11 cellular contexts compared by ENCODE assay signal in the genomic region with DNA sequence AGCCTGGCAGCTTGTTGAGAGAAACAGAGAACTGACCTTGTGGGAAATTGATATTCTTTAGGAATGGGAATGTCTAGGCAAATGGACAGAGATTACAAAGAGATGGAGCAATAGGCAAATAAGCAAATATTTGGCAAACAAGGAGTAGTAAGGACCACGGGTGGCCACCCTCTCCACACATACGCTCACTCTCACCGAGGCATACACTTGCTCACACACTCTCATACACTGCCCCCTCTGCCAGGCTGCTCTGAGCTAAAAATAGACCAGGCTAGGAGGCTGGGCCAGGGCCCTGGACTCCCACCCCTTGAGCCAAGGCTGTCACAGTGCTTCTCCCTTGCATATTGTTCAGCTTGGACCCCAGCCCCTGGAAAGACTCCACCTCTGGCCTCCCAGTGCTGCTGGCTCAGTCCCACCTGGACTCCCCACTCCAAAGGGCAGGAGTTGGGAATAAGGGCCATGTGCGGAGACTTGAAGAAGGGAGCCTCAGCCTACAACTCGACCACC. TPM values are rescaled to one million over a fixed set of nuclear protein-coding genes. Genes with fewer than 3 reads are reported as not detected.
DNase-seq lines count a peak whose midpoint lies in the region; ATAC-seq, FAIRE-seq and TF ChIP-seq lines count a peak whose summit lies in the region.
"Had no signal": no experiment of that assay in that cellular context is flagged by ENCODE, and none has a peak within 500 bp of the region (broad histone marks: within the 10 kb centered on the region; RNA-seq: fewer than 3 reads in every experiment).

No MANE protein-coding gene starts in this region.

- POLR2A ChIA-PET in A673 (lab: Charles Lee; ENCODE audit: low non-redundant PET) = no interaction called here
- POLR2A ChIA-PET in activated CD8-positive, alpha-beta T cell treated with anti-CD3 and anti-CD28 coated beads for 36 hours (lab: Charles Lee) = interaction anchor here (0.8 to 0.9 kb wide), 2 partner anchors 15 to 20 kb away, joined by 3 to 4 read pairs; no protein-coding TSS in a partner anchor

- H3K4me3 ChIP-seq in A673 (ENCODE audit: low read depth, low read length, poor library complexity, severe bottlenecking) (peak overlapping the region; percentile 87), SK-N-MC (peak overlapping the region; percentile 93), heart right ventricle (peak overlapping the region; percentile 34 to 64 (median 60)), neural cell (ENCODE audit: low read length) (peak overlapping the region; percentile 94)

- no peaks in the 10 kb centered on the region for H3K9me3 ChIP-seq in A673 (ENCODE audit: low read depth, low read length, poor library complexity, severe bottlenecking)
- H3K9me3 ChIP-seq in SK-N-MC (ENCODE audit: low read depth, low read length) = no peaks in the 10 kb centered on the region
- H3K9me3 ChIP-seq in heart right ventricle = no peaks in the 10 kb centered on the region
- H3K9me3 ChIP-seq in neural cell (ENCODE audit: low read length) = no peaks in the 10 kb centered on the region

- H3K4me2 ChIP-seq in neural cell (ENCODE audit: low read length) = peak overlapping the region; percentile 88

- no peaks in the 10 kb centered on the region for H3K27me3 ChIP-seq in A673 (replicated peaks; ENCODE audit: insufficient read depth, low read depth, low read length, poor library complexity)
- H3K27me3 ChIP-seq in heart right ventricle = peaks cover 0 to 75% (median 25%) of the 10 kb centered on the region in 7 donors
- no peaks in the 10 kb centered on the region for H3K27me3 ChIP-seq in neural cell (ENCODE audit: insufficient read depth, low read depth, low read length)

- H3K36me3 Mint-ChIP-seq in activated CD8-positive, alpha-beta T cell treated with anti-CD3 and anti-CD28 coated beads for 36 hours (ENCODE audit: low read depth) = no peaks in the 10 kb centered on the region

- DNase-seq in A673 (ENCODE audit: low spot score) (peak; percentile 50), SK-N-MC (ENCODE audit: low read depth, low spot score) (no peak), heart right ventricle (peak; percentile 46 to 51), GM19239 (ENCODE audit: insufficient read length, low spot score) (no peak)
- DNase-seq in activated CD8-positive, alpha-beta T cell treated with anti-CD3 and anti-CD28 coated beads for 36 hours = no peak
- DNase-seq: T-helper 9 cell had no signal

- H3K27me3 Mint-ChIP-seq in activated CD8-positive, alpha-beta T cell treated with anti-CD3 and anti-CD28 coated beads for 36 hours = peaks cover 56% of the 10 kb centered on the region

- CTCF ChIA-PET in A673 (lab: Charles Lee) = no interaction called here
- CTCF ChIA-PET in activated CD8-positive, alpha-beta T cell treated with anti-CD3 and anti-CD28 coated beads for 36 hours (lab: Charles Lee) = interaction anchor here (1.7 to 2.5 kb wide), 2 partner anchors 9 to 92 kb away, joined by 4 to 13 read pairs; no protein-coding TSS in a partner anchor

- no peaks in the 10 kb centered on the region for H3K79me2 ChIP-seq in neural cell (replicated peaks; ENCODE audit: insufficient read depth, low read length)

- H3K27ac Mint-ChIP-seq in activated CD8-positive, alpha-beta T cell treated with anti-CD3 and anti-CD28 coated beads for 36 hours = no peak overlapping the region
- H3K27ac Mint-ChIP-seq: stimulated activated naive CD8-positive, alpha-beta T cell treated with anti-CD3 and anti-CD28 coated beads, Interleukin-15, Interleukin-2, amounts not matched to agents 100 ng/mL and 50 ng/mL, for 24 hours had no signal

- H3K4me1 ChIP-seq in A673 (ENCODE audit: insufficient read depth, low read length, poor library complexity, severe bottlenecking) = peaks cover 34% of the 10 kb centered on the region
- H3K4me1 ChIP-seq in heart right ventricle = peaks cover 0 to 42% (median 10%) of the 10 kb centered on the region in 9 donors

- no peaks in the 10 kb centered on the region for H4K20me1 ChIP-seq in neural cell (ENCODE audit: insufficient read depth)

- no peak overlapping the region for H3K4me3 Mint-ChIP-seq in activated CD8-positive, alpha-beta T cell treated with anti-CD3 and anti-CD28 coated beads for 36 hours
- H3K4me3 Mint-ChIP-seq: stimulated activated naive CD8-positive, alpha-beta T cell treated with anti-CD3 and anti-CD28 coated beads, Interleukin-15, Interleukin-2, amounts not matched to agents 100 ng/mL and 50 ng/mL, for 24 hours had no signal

- H3K9ac ChIP-seq in SK-N-MC (ENCODE audit: insufficient read length) (peak overlapping the region; percentile 88), neural cell (ENCODE audit: low read length) (peak overlapping the region; percentile 82)

- intact Hi-C loops in A673 (cut with micrococcal nuclease; ENCODE audit: unreplicated experiment) (no loop called here), heart right ventricle (cut with DNase I) (loop anchor here in 1 of 10 donors (10.0 kb wide), 1 partner anchor 367 kb away; no protein-coding TSS in a partner anchor)
- intact Hi-C loops in activated CD8-positive, alpha-beta T cell treated with anti-CD3 and anti-CD28 coated beads for 36 hours (cut with micrococcal nuclease) = no loop called here

- WGBS in heart right ventricle, 2 donors = 22 to 32% methylated on average over 5 of the region's 5 CpGs

- no peak overlapping the region for H2AFZ ChIP-seq in neural cell (ENCODE audit: low read depth, low read length)

- FAIRE-seq in GM19239 (lab: Jason Lieb, UNC) = no peak
- FAIRE-seq: keratinocyte had no signal

- peaks cover 12% of the 10 kb centered on the region for H3K36me3 ChIP-seq in A673 (ENCODE audit: insufficient read depth, low read length, poor library complexity, severe bottlenecking)
- peaks cover 38% of the 10 kb centered on the region for H3K36me3 ChIP-seq in SK-N-MC (ENCODE audit: insufficient read depth, low read length)
- H3K36me3 ChIP-seq in heart right ventricle = no peaks in the 10 kb centered on the region
- H3K36me3 ChIP-seq in neural cell (ENCODE audit: insufficient read depth, low read length) = no peaks in the 10 kb centered on the region

- H3F3A ChIP-seq in neural cell (ENCODE audit: insufficient read depth, low read length, poor library complexity, severe bottlenecking) = no peaks in the 10 kb centered on the region

- ATAC-seq in heart right ventricle (peak; percentile 72 to 95 (median 86)), esophagus mucosa (no peak), HG02759 (IDR thresholded peaks at IDR 0.05; ENCODE audit: unreplicated experiment) (no peak)
- ATAC-seq in activated CD8-positive, alpha-beta T cell treated with anti-CD3 and anti-CD28 coated beads for 36 hours = no peak

- H3K9me3 Mint-ChIP-seq in activated CD8-positive, alpha-beta T cell treated with anti-CD3 and anti-CD28 coated beads for 36 hours = no peaks in the 10 kb centered on the region
- H3K9me3 Mint-ChIP-seq: stimulated activated naive CD8-positive, alpha-beta T cell treated with anti-CD3 and anti-CD28 coated beads, Interleukin-15, Interleukin-2, amounts not matched to agents 100 ng/mL and 50 ng/mL, for 24 hours had no signal

- no peak for TF ChIP-seq RAD21 in neural cell (conservative IDR thresholded peaks at IDR 0.05)

- peak overlapping the region; percentile 81 for H3K27ac ChIP-seq in A673 (ENCODE audit: low read depth, low read length, poor library complexity, severe bottlenecking)
- H3K27ac ChIP-seq in SK-N-MC = peak overlapping the region; percentile 84
- peak overlapping the region in 6 of 10 donors; percentile 1 to 65 (median 40) for H3K27ac ChIP-seq in heart right ventricle
- peak overlapping the region; percentile 44 for H3K27ac ChIP-seq in neural cell (ENCODE audit: low read length)

- no peak for TF ChIP-seq EP300 in neural cell (conservative IDR thresholded peaks at IDR 0.05; ENCODE audit: poor library complexity, severe bottlenecking)

- no TSS peak for BruUV-seq in A673 (replicated peaks; lab: Mats Ljungman, UMichigan)

- H3K9me2 ChIP-seq in neural cell (ENCODE audit: insufficient read depth, low read length) = no peaks in the 10 kb centered on the region

- no peak for TF ChIP-seq CTCF in A673 (conservative IDR thresholded peaks at IDR 0.05; ENCODE audit: low read depth, low read length)
- no peak for TF ChIP-seq CTCF in heart right ventricle (IDR thresholded peaks at IDR 0.05)
- TF ChIP-seq CTCF in neural cell (IDR thresholded peaks at IDR 0.05; ENCODE audit: poor library complexity, severe bottlenecking) = no peak
- TF ChIP-seq CTCF in activated CD8-positive, alpha-beta T cell treated with anti-CD3 and anti-CD28 coated beads for 36 hours (IDR thresholded peaks at IDR 0.05) = no peak

- H3K4me1 Mint-ChIP-seq in activated CD8-positive, alpha-beta T cell treated with anti-CD3 and anti-CD28 coated beads for 36 hours (ENCODE audit: low read depth) = peaks cover 5% of the 10 kb centered on the region

TF ChIP-seq in neural cell, 6 proteins besides CTCF, POLR2A, EP300 and RAD21 (continues in another document):
- TF ChIP-seq POLR2AphosphoS5 (IDR thresholded peaks at IDR 0.05) (no peak), TAF1 (IDR thresholded peaks at IDR 0.05; ENCODE audit: low read depth) (no peak), MXI1 (conservative IDR thresholded peaks at IDR 0.05; ENCODE audit: poor library complexity, severe bottlenecking) (no peak)

RNA-seq across cellular contexts. Expression of gene PPP1R1A, which starts 1.1 kb away (rescaled TPM):
- total RNA-seq in A673 (2021) = 110 and 114 TPM in 2 replicates
- 100 to 1,000 TPM in 3 of 10 donors, 10 to 100 TPM in 7; 39.4 to 378 (median 56.5) TPM for total RNA-seq in heart right ventricle
- 100 to 1,000 TPM in 1 of 2 donors, 10 to 100 TPM in 1; 46.6 to 203 TPM for polyA plus RNA-seq in heart right ventricle
- 28.9 and 29.6 TPM in 2 replicates for polyA plus RNA-seq in neural cell
- polyA minus RNA-seq in neural cell = 15.6 and 17.9 TPM in 2 replicates
- not detected for total RNA-seq in esophagus mucosa
- not detected for total RNA-seq in activated CD8-positive, alpha-beta T cell treated with anti-CD3 and anti-CD28 coated beads for 36 hours
- polyA plus RNA-seq: keratinocyte had no signal

RNA-seq across cellular contexts. Expression of gene PDE1B, which starts 38.0 kb away (rescaled TPM):
- total RNA-seq in A673 (2021) (11.5 and 11.7 TPM in 2 replicates), heart right ventricle (1 to 10 TPM in 8 of 10 donors, under 1 TPM in 2; 0.79 to 8.1 (median 1.9) TPM), esophagus mucosa (0.80 TPM)
- polyA plus RNA-seq in heart right ventricle (1 to 10 TPM; 4.7 to 5.3 TPM), neural cell (9.2 and 14.0 TPM in 2 replicates)
- polyA minus RNA-seq in neural cell = 6.4 and 8.8 TPM in 2 replicates
- total RNA-seq in activated CD8-positive, alpha-beta T cell treated with anti-CD3 and anti-CD28 coated beads for 36 hours = 1 to 10 TPM; 5.2 to 5.6 TPM
- polyA plus RNA-seq: keratinocyte had no signal

RNA-seq across cellular contexts. Expression of gene LACRT, which starts 47.3 kb away (rescaled TPM):
- total RNA-seq in A673 (2021) (not detected in 2 replicates), heart right ventricle (not detected), esophagus mucosa (not detected)
- polyA plus RNA-seq in heart right ventricle (not detected), neural cell (not detected in 2 replicates)
- polyA minus RNA-seq in neural cell = not detected in 2 replicates
- total RNA-seq in activated CD8-positive, alpha-beta T cell treated with anti-CD3 and anti-CD28 coated beads for 36 hours = not detected
- polyA plus RNA-seq: keratinocyte had no signal

Comparison
In these comparisons a context has a peak if more than half of its experiments do, and no peak if none do; other contexts are left out.
1. DNase-seq: peak in A673 (single experiment) and heart right ventricle (2 of 2); none in SK-N-MC (single experiment), activated CD8-positive, alpha-beta T cell treated with anti-CD3 and anti-CD28 coated beads for 36 hours (single experiment) and GM19239 (single experiment).
2. ATAC-seq: peak in heart right ventricle (8 of 8); none in esophagus mucosa (single experiment), HG02759 (single experiment) and activated CD8-positive, alpha-beta T cell treated with anti-CD3 and anti-CD28 coated beads for 36 hours (single experiment).
3. RNA of gene PPP1R1A, which starts 1.1 kb away (total RNA-seq): 110 to 114 TPM in A673 and 39.4 to 378 TPM in heart right ventricle; not detected in esophagus mucosa (single experiment) and not detected in activated CD8-positive, alpha-beta T cell treated with anti-CD3 and anti-CD28 coated beads for 36 hours; every median in the first group is over 10 times any median in the second.
4. Peak in every context shown above with its lines, with median percentiles within 50 percentile points of each other: H3K27ac ChIP-seq and H3K4me3 ChIP-seq.